In the genomic region with DNA sequence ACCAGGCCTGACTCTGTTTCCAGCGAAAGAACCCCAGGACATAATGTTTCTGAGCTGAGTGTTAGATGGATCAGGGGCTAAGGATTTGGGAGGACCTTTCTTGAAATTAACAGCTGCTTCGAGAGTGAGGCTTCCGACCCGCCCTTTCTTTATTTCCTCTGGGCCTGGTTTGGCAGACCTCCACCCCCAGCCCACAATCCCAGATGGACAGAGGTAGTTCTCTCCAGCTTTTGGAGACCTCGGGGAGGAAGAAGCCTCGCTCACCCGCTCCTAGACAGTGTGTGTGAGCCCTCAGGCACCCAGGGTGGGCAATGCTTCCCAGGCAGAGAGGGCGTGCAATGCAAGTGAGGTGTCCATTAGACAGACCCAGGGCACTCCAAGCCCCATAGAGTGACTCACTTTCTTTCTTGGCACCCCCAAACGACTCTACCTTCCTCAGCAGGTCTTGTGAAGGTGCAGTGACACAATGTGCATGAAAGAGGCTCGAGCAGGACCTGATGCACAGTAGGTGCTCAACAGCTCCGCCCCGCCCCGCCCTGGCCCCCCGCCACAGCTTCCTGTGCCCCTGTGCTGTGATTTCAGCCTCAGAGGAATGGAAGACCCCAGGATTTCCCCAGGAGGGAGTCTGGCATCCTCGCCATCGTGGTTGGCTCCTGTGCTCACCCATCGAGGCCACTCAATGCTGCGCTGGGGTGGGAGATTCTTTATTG, we compare ENCODE assay signal across 1 cellular context.
TF ChIP-seq lines count a peak whose summit lies in the region.

No MANE protein-coding gene starts in this region.

TF ChIP-seq in GM23338, 12 proteins besides CTCF, POLR2A, EP300 and RAD21 (continued from another document):
- TF ChIP-seq, protein P1, sequence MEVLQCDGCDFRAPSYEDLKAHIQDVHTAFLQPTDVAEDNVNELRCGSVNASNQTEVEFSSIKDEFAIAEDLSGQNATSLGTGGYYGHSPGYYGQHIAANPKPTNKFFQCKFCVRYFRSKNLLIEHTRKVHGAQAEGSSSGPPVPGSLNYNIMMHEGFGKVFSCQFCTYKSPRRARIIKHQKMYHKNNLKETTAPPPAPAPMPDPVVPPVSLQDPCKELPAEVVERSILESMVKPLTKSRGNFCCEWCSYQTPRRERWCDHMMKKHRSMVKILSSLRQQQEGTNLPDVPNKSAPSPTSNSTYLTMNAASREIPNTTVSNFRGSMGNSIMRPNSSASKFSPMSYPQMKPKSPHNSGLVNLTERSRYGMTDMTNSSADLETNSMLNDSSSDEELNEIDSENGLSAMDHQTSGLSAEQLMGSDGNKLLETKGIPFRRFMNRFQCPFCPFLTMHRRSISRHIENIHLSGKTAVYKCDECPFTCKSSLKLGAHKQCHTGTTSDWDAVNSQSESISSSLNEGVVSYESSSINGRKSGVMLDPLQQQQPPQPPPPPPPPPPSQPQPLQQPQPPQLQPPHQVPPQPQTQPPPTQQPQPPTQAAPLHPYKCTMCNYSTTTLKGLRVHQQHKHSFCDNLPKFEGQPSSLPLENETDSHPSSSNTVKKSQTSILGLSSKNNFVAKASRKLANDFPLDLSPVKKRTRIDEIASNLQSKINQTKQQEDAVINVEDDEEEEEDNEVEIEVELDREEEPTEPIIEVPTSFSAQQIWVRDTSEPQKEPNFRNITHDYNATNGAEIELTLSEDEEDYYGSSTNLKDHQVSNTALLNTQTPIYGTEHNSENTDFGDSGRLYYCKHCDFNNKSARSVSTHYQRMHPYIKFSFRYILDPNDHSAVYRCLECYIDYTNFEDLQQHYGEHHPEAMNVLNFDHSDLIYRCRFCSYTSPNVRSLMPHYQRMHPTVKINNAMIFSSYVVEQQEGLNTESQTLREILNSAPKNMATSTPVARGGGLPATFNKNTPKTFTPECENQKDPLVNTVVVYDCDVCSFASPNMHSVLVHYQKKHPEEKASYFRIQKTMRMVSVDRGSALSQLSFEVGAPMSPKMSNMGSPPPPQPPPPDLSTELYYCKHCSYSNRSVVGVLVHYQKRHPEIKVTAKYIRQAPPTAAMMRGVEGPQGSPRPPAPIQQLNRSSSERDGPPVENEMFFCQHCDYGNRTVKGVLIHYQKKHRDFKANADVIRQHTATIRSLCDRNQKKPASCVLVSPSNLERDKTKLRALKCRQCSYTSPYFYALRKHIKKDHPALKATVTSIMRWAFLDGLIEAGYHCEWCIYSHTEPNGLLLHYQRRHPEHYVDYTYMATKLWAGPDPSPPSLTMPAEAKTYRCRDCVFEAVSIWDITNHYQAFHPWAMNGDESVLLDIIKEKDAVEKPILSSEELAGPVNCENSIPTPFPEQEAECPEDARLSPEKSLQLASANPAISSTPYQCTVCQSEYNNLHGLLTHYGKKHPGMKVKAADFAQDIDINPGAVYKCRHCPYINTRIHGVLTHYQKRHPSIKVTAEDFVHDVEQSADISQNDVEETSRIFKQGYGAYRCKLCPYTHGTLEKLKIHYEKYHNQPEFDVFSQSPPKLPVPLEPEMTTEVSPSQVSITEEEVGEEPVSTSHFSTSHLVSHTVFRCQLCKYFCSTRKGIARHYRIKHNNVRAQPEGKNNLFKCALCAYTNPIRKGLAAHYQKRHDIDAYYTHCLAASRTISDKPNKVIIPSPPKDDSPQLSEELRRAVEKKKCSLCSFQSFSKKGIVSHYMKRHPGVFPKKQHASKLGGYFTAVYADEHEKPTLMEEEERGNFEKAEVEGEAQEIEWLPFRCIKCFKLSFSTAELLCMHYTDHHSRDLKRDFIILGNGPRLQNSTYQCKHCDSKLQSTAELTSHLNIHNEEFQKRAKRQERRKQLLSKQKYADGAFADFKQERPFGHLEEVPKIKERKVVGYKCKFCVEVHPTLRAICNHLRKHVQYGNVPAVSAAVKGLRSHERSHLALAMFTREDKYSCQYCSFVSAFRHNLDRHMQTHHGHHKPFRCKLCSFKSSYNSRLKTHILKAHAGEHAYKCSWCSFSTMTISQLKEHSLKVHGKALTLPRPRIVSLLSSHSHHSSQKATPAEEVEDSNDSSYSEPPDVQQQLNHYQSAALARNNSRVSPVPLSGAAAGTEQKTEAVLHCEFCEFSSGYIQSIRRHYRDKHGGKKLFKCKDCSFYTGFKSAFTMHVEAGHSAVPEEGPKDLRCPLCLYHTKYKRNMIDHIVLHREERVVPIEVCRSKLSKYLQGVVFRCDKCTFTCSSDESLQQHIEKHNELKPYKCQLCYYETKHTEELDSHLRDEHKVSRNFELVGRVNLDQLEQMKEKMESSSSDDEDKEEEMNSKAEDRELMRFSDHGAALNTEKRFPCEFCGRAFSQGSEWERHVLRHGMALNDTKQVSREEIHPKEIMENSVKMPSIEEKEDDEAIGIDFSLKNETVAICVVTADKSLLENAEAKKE (CRISPR knock-in tag; IDR thresholded peaks at IDR 0.05), result no peak
